8 cellular contexts compared by ENCODE assay signal in the genomic region with DNA sequence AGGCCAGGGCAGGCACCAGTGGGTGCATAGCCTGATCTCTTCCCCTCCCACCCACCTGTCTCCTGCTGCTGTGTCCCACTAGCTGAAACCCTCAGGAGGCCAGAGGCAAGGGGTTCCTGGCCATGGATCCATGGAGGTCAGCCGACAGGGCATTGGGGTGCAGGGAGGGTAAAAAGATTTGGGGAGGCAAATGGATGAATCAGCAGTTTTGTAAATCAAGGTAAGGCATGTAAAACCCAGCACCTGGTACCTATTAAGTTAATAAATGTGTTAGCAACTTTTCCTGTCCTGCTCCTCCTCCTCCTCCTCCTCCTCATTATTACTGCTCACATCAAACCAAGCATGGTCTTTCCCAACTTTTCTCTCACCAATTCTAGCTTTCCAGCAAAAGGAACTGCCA.
"Had no signal": no experiment of that assay in that cellular context is flagged by ENCODE, and none has a peak within 500 bp of the region (broad histone marks: within the 10 kb centered on the region; RNA-seq: fewer than 3 reads in every experiment).

No MANE protein-coding gene starts in this region.

- H3K9me3 ChIP-seq: HAP-1 had no signal

- H3K36me3 ChIP-seq: HAP-1 had no signal

- H3K4me1 ChIP-seq: HAP-1 had no signal

- FAIRE-seq: HTR-8/SVneo had no signal

- H3K4me3 ChIP-seq: GM23248, HAP-1 had no signal

- H3K9ac ChIP-seq: GM23248, KMS-11 had no signal

- DNase-seq: GM23248, GOT3, H7, HFFc6, KBM-7 had no signal

- H3K4me2 ChIP-seq: KMS-11 had no signal

- H2AFZ ChIP-seq: GM23248 had no signal

- H3K27ac ChIP-seq: GM23248, KMS-11 had no signal
